ENCODE assay signal across 9 cellular contexts in genomic region chr12:20629414-20630156, GRCh38.
DNase-seq lines count a peak whose midpoint lies in the region; ATAC-seq and TF ChIP-seq lines count a peak whose summit lies in the region.
"Had no signal": no experiment of that assay in that cellular context is flagged by ENCODE, and none has a peak within 500 bp of the region (broad histone marks: within the 10 kb centered on the region; RNA-seq: fewer than 3 reads in every experiment).

No MANE protein-coding gene starts in this region.

- peak overlapping the region; percentile 28 for H3K27ac Mint-ChIP-seq in Calu3 (ENCODE audit: unreplicated experiment)
- no peak overlapping the region for H3K27ac Mint-ChIP-seq in neural progenitor cell

- H3K27me3 Mint-ChIP-seq in Calu3 (ENCODE audit: unreplicated experiment), result no peaks in the 10 kb centered on the region
- H3K27me3 Mint-ChIP-seq in neural progenitor cell (ENCODE audit: insufficient read depth, low read depth), result no peaks in the 10 kb centered on the region

- peak overlapping the region; percentile 47 for H2AFZ ChIP-seq in neural progenitor cell (replicated peaks)

- H4K20me1 ChIP-seq in neural progenitor cell (ENCODE audit: low read depth), result no peaks in the 10 kb centered on the region

- no peaks in the 10 kb centered on the region for H3K79me2 ChIP-seq in neural progenitor cell (ENCODE audit: low read depth)

- H3K27me3 ChIP-seq in neural progenitor cell, result no peaks in the 10 kb centered on the region

- TF ChIP-seq CTCF in Calu3 (IDR thresholded peaks at IDR 0.05; ENCODE audit: unreplicated experiment), result no peak
- TF ChIP-seq CTCF in neural progenitor cell (IDR thresholded peaks at IDR 0.05), result no peak

- DNase-seq in Calu3, result peak; percentile 62
- peak; percentile 99 for DNase-seq in RPMI8226
- peak; percentile 72 for DNase-seq in fibroblast of peridontal ligament (ENCODE audit: extremely low read depth)
- no peak for DNase-seq in neural progenitor cell (ENCODE audit: low spot score)
- no peak for DNase-seq in NCI-H524 treated with DMSO at 0.1 percent for 48 hours (lab: John Stamatoyannopoulos, UW)
- DNase-seq in anterior cingulate cortex (lab: John Stamatoyannopoulos, UW), result no peak
- DNase-seq in caudate nucleus (lab: John Stamatoyannopoulos, UW), result no peak

- H3K9me3 Mint-ChIP-seq in Calu3 (ENCODE audit: low read depth, unreplicated experiment), result no peaks in the 10 kb centered on the region
- H3K9me3 Mint-ChIP-seq in neural progenitor cell, result no peaks in the 10 kb centered on the region

- H3K4me1 Mint-ChIP-seq in Calu3 (ENCODE audit: low read depth, unreplicated experiment) (peaks cover 13% of the 10 kb centered on the region), neural progenitor cell (peaks cover 8% of the 10 kb centered on the region)

- H3K4me1 ChIP-seq in neural progenitor cell, result peaks cover 10% of the 10 kb centered on the region

- ATAC-seq in HG03571 (IDR thresholded peaks at IDR 0.05; ENCODE audit: unreplicated experiment), result no peak
- ATAC-seq: Panc1 had no signal

- H3K4me3 ChIP-seq in neural progenitor cell, result no peak overlapping the region

- H3K36me3 Mint-ChIP-seq in Calu3 (ENCODE audit: insufficient read depth, unreplicated experiment), result no peaks in the 10 kb centered on the region
- no peaks in the 10 kb centered on the region for H3K36me3 Mint-ChIP-seq in neural progenitor cell

- H3K4me3 Mint-ChIP-seq in Calu3 (ENCODE audit: low read depth, unreplicated experiment) (peak overlapping the region; percentile 17), neural progenitor cell (no peak overlapping the region)

- H3K4me2 ChIP-seq in neural progenitor cell, result no peak overlapping the region

- no peaks in the 10 kb centered on the region for H3F3A ChIP-seq in neural progenitor cell (ENCODE audit: low read depth)

- H3K9ac ChIP-seq in neural progenitor cell, result no peak overlapping the region

- H3K27ac ChIP-seq in neural progenitor cell (no peak overlapping the region), caudate nucleus (ENCODE audit: low read depth, low read length) (no peak overlapping the region)

- intact Hi-C loops in Calu3 (cut with micrococcal nuclease; ENCODE audit: unreplicated experiment), result no loop called here

- BruUV-seq in Calu3 (replicated peaks; lab: Mats Ljungman, UMichigan), result no TSS peak

- H3K9me3 ChIP-seq in neural progenitor cell (ENCODE audit: low read depth), result no peaks in the 10 kb centered on the region

- H3K36me3 ChIP-seq in neural progenitor cell, result no peaks in the 10 kb centered on the region

- CTCF ChIA-PET in Calu3 (lab: Charles Lee), result interaction anchor here (0.7 kb wide), 1 partner anchor 197 kb away, joined by 3 read pairs; no protein-coding TSS in a partner anchor

Comparison
In these comparisons a context has a peak if more than half of its experiments do, and no peak if none do; other contexts are left out.
1. DNase-seq: peak in Calu3 (single experiment), RPMI8226 (single experiment) and fibroblast of peridontal ligament (single experiment); none in neural progenitor cell (single experiment), NCI-H524 treated with DMSO at 0.1 percent for 48 hours (single experiment), anterior cingulate cortex (0 of 58) and caudate nucleus (0 of 61).